ENCODE assay signal across 1 cellular context in the genomic region with DNA sequence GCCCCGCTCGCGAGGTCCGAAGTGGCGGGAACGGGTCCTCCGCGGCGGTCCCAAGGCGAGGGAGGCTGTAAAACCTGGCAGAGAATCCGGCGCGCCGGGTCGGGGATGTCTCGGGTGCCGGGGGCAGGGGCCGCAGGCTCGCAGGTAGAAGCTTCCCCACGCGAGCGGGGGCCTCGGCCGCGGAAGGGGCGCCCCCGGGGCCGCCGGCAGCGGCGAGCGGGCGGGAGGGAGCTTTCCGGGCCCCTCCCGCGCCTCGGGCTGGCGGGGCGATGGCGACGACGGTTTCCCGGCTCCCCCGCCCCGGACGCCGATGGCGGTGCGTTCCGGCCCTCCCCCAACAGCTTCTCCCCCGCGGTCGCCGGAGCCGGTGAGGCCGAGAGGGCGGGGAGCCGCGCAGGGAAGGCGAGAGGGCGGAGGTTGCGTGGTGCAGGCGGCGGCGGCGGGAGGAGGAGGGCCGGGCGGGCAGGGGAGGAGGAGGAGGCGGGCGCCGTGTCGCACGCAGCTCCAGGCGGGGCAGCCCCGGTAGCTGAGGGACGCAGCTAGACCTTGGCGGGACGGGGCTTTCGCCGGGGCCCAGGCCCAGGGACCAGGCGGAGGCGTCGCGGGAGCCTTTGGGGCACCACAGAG.
TF ChIP-seq lines count a peak whose summit lies in the region.

A gene (plus strand): TSS at position 507 of the 627 bp plus-strand sequence. CDS start 31,220 bp downstream, outside the sequence.

TF ChIP-seq in GM12878, 131 proteins besides CTCF, POLR2A, EP300 and RAD21 (continued from another document):
- TF ChIP-seq, protein P1, sequence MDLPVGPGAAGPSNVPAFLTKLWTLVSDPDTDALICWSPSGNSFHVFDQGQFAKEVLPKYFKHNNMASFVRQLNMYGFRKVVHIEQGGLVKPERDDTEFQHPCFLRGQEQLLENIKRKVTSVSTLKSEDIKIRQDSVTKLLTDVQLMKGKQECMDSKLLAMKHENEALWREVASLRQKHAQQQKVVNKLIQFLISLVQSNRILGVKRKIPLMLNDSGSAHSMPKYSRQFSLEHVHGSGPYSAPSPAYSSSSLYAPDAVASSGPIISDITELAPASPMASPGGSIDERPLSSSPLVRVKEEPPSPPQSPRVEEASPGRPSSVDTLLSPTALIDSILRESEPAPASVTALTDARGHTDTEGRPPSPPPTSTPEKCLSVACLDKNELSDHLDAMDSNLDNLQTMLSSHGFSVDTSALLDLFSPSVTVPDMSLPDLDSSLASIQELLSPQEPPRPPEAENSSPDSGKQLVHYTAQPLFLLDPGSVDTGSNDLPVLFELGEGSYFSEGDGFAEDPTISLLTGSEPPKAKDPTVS (IDR thresholded peaks at IDR 0.05; ENCODE audit: low read depth, low read length): no peak
- TF ChIP-seq, protein P2, sequence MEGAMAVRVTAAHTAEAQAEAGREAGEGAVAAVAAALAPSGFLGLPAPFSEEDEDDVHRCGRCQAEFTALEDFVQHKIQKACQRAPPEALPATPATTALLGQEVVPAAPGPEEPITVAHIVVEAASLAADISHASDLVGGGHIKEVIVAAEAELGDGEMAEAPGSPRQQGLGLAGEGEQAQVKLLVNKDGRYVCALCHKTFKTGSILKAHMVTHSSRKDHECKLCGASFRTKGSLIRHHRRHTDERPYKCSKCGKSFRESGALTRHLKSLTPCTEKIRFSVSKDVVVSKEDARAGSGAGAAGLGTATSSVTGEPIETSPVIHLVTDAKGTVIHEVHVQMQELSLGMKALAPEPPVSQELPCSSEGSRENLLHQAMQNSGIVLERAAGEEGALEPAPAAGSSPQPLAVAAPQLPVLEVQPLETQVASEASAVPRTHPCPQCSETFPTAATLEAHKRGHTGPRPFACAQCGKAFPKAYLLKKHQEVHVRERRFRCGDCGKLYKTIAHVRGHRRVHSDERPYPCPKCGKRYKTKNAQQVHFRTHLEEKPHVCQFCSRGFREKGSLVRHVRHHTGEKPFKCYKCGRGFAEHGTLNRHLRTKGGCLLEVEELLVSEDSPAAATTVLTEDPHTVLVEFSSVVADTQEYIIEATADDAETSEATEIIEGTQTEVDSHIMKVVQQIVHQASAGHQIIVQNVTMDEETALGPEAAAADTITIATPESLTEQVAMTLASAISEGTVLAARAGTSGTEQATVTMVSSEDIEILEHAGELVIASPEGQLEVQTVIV (IDR thresholded peaks at IDR 0.05; ENCODE audit: borderline replicate concordance, partially characterized antibody): no peak
- no peak for TF ChIP-seq BMI1 (IDR thresholded peaks at IDR 0.05; ENCODE audit: borderline replicate concordance)
- TF ChIP-seq, protein P3, sequence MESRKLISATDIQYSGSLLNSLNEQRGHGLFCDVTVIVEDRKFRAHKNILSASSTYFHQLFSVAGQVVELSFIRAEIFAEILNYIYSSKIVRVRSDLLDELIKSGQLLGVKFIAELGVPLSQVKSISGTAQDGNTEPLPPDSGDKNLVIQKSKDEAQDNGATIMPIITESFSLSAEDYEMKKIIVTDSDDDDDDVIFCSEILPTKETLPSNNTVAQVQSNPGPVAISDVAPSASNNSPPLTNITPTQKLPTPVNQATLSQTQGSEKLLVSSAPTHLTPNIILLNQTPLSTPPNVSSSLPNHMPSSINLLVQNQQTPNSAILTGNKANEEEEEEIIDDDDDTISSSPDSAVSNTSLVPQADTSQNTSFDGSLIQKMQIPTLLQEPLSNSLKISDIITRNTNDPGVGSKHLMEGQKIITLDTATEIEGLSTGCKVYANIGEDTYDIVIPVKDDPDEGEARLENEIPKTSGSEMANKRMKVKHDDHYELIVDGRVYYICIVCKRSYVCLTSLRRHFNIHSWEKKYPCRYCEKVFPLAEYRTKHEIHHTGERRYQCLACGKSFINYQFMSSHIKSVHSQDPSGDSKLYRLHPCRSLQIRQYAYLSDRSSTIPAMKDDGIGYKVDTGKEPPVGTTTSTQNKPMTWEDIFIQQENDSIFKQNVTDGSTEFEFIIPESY (IDR thresholded peaks at IDR 0.05): no peak
- TF ChIP-seq FOXM1 (IDR thresholded peaks at IDR 0.05; ENCODE audit: low read depth, low read length): no peak
- no peak for TF ChIP-seq HCFC1 (IDR thresholded peaks at IDR 0.05; ENCODE audit: low read length)
- TF ChIP-seq, protein P4, sequence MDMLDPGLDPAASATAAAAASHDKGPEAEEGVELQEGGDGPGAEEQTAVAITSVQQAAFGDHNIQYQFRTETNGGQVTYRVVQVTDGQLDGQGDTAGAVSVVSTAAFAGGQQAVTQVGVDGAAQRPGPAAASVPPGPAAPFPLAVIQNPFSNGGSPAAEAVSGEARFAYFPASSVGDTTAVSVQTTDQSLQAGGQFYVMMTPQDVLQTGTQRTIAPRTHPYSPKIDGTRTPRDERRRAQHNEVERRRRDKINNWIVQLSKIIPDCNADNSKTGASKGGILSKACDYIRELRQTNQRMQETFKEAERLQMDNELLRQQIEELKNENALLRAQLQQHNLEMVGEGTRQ (IDR thresholded peaks at IDR 0.05; ENCODE audit: borderline replicate concordance, low read depth, low read length): no peak
- TF ChIP-seq ZNF217 (IDR thresholded peaks at IDR 0.05): no peak
- TF ChIP-seq, protein P5, sequence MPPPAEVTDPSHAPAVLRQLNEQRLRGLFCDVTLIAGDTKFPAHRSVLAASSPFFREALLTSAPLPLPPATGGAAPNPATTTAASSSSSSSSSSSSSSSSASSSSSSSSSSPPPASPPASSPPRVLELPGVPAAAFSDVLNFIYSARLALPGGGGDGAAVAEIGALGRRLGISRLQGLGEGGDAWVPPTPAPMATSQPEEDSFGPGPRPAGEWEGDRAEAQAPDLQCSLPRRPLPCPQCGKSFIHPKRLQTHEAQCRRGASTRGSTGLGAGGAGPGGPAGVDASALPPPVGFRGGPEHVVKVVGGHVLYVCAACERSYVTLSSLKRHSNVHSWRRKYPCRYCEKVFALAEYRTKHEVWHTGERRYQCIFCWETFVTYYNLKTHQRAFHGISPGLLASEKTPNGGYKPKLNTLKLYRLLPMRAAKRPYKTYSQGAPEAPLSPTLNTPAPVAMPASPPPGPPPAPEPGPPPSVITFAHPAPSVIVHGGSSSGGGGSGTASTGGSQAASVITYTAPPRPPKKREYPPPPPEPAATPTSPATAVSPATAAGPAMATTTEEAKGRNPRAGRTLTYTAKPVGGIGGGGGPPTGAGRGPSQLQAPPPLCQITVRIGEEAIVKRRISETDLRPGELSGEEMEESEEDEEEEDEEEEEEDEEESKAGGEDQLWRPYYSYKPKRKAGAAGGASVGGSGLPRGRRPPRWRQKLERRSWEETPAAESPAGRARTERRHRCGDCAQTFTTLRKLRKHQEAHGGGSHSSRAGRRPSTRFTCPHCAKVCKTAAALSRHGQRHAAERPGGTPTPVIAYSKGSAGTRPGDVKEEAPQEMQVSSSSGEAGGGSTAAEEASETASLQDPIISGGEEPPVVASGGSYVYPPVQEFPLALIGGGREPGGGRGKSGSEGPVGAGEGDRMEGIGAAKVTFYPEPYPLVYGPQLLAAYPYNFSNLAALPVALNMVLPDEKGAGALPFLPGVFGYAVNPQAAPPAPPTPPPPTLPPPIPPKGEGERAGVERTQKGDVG (CRISPR knock-in tag; IDR thresholded peaks at IDR 0.05): no peak
- TF ChIP-seq ZNF207 (IDR thresholded peaks at IDR 0.05; ENCODE audit: borderline replicate concordance): no peak
- no peak for TF ChIP-seq BCL11A (IDR thresholded peaks at IDR 0.05; ENCODE audit: low read depth, low read length)
- no peak for TF ChIP-seq SMAD5 (IDR thresholded peaks at IDR 0.05; ENCODE audit: low read depth)
- TF ChIP-seq PAX5 (IDR thresholded peaks at IDR 0.05; ENCODE audit: borderline replicate concordance, low read depth, low read length): no peak
- no peak for TF ChIP-seq NBN (IDR thresholded peaks at IDR 0.05)
- no peak for TF ChIP-seq SREBF1 (IDR thresholded peaks at IDR 0.05; ENCODE audit: low read length)
- TF ChIP-seq, protein P6, sequence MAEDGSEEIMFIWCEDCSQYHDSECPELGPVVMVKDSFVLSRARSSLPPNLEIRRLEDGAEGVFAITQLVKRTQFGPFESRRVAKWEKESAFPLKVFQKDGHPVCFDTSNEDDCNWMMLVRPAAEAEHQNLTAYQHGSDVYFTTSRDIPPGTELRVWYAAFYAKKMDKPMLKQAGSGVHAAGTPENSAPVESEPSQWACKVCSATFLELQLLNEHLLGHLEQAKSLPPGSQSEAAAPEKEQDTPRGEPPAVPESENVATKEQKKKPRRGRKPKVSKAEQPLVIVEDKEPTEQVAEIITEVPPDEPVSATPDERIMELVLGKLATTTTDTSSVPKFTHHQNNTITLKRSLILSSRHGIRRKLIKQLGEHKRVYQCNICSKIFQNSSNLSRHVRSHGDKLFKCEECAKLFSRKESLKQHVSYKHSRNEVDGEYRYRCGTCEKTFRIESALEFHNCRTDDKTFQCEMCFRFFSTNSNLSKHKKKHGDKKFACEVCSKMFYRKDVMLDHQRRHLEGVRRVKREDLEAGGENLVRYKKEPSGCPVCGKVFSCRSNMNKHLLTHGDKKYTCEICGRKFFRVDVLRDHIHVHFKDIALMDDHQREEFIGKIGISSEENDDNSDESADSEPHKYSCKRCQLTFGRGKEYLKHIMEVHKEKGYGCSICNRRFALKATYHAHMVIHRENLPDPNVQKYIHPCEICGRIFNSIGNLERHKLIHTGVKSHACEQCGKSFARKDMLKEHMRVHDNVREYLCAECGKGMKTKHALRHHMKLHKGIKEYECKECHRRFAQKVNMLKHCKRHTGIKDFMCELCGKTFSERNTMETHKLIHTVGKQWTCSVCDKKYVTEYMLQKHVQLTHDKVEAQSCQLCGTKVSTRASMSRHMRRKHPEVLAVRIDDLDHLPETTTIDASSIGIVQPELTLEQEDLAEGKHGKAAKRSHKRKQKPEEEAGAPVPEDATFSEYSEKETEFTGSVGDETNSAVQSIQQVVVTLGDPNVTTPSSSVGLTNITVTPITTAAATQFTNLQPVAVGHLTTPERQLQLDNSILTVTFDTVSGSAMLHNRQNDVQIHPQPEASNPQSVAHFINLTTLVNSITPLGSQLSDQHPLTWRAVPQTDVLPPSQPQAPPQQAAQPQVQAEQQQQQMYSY (CRISPR knock-in tag; IDR thresholded peaks at IDR 0.05): no peak
- no peak for TF ChIP-seq ZBED1 (IDR thresholded peaks at IDR 0.05; ENCODE audit: borderline replicate concordance)
- no peak for TF ChIP-seq NR2C1 (IDR thresholded peaks at IDR 0.05)
- no peak for TF ChIP-seq CBFB (IDR thresholded peaks at IDR 0.05; ENCODE audit: low read depth)
- TF ChIP-seq NFIC (IDR thresholded peaks at IDR 0.05; ENCODE audit: low read depth, low read length): no peak
- no peak for TF ChIP-seq RAD51 (IDR thresholded peaks at IDR 0.05)
- no peak for TF ChIP-seq TARDBP (IDR thresholded peaks at IDR 0.05; ENCODE audit: borderline replicate concordance)
- 0 out of 2 replicates have a peak, but pooled peaks have one; percentile 61 for TF ChIP-seq ZSCAN29 (IDR thresholded peaks at IDR 0.05)
- TF ChIP-seq, protein P7, sequence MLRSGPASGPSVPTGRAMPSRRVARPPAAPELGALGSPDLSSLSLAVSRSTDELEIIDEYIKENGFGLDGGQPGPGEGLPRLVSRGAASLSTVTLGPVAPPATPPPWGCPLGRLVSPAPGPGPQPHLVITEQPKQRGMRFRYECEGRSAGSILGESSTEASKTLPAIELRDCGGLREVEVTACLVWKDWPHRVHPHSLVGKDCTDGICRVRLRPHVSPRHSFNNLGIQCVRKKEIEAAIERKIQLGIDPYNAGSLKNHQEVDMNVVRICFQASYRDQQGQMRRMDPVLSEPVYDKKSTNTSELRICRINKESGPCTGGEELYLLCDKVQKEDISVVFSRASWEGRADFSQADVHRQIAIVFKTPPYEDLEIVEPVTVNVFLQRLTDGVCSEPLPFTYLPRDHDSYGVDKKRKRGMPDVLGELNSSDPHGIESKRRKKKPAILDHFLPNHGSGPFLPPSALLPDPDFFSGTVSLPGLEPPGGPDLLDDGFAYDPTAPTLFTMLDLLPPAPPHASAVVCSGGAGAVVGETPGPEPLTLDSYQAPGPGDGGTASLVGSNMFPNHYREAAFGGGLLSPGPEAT (IDR thresholded peaks at IDR 0.05; ENCODE audit: low read depth): no peak
- TF ChIP-seq IRF4 (IDR thresholded peaks at IDR 0.05; ENCODE audit: low read depth, low read length): no peak
- TF ChIP-seq CHD2 (IDR thresholded peaks at IDR 0.05; ENCODE audit: borderline replicate concordance, low read depth, low read length): 0 out of 2 replicates have a peak, but pooled peaks have one; percentile 15
- TF ChIP-seq CHD4 (IDR thresholded peaks at IDR 0.05): no peak
- TF ChIP-seq SP1 (IDR thresholded peaks at IDR 0.05; ENCODE audit: low read depth, low read length): peak; percentile 63
- no peak for TF ChIP-seq MYC (IDR thresholded peaks at IDR 0.05; ENCODE audit: insufficient read depth, insufficient read length, insufficient replicate concordance, low read length, severe bottlenecking)
- TF ChIP-seq, protein P8, sequence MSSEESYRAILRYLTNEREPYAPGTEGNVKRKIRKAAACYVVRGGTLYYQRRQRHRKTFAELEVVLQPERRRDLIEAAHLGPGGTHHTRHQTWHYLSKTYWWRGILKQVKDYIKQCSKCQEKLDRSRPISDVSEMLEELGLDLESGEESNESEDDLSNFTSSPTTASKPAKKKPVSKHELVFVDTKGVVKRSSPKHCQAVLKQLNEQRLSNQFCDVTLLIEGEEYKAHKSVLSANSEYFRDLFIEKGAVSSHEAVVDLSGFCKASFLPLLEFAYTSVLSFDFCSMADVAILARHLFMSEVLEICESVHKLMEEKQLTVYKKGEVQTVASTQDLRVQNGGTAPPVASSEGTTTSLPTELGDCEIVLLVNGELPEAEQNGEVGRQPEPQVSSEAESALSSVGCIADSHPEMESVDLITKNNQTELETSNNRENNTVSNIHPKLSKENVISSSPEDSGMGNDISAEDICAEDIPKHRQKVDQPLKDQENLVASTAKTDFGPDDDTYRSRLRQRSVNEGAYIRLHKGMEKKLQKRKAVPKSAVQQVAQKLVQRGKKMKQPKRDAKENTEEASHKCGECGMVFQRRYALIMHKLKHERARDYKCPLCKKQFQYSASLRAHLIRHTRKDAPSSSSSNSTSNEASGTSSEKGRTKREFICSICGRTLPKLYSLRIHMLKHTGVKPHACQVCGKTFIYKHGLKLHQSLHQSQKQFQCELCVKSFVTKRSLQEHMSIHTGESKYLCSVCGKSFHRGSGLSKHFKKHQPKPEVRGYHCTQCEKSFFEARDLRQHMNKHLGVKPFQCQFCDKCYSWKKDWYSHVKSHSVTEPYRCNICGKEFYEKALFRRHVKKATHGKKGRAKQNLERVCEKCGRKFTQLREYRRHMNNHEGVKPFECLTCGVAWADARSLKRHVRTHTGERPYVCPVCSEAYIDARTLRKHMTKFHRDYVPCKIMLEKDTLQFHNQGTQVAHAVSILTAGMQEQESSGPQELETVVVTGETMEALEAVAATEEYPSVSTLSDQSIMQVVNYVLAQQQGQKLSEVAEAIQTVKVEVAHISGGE (CRISPR knock-in tag; IDR thresholded peaks at IDR 0.05): no peak
- no peak for TF ChIP-seq ZNF274 (IDR thresholded peaks at IDR 0.05; ENCODE audit: insufficient read depth, insufficient read length)
- peak; percentile 62; the same call in 1 of the 2 replicates for TF ChIP-seq MXI1 (IDR thresholded peaks at IDR 0.05; ENCODE audit: low read depth, low read length)
- TF ChIP-seq RCOR1 (conservative IDR thresholded peaks at IDR 0.05; ENCODE audit: low read depth, low read length): no peak
- TF ChIP-seq CREB1 (IDR thresholded peaks at IDR 0.05; ENCODE audit: low read depth): no peak
- TF ChIP-seq EED (IDR thresholded peaks at IDR 0.05; ENCODE audit: low read depth): no peak
- no peak for TF ChIP-seq SPI1 (IDR thresholded peaks at IDR 0.05; ENCODE audit: borderline replicate concordance, insufficient read depth, low read depth, low read length)
- TF ChIP-seq POU2F2 (IDR thresholded peaks at IDR 0.05; ENCODE audit: borderline replicate concordance, low read depth, low read length): peak; percentile 10; the same call in 1 of the 3 replicates
